27 cellular contexts compared by ENCODE assay signal in genomic region chr2:150931447-150931846, GRCh38.
"Had no signal": no experiment of that assay in that cellular context is flagged by ENCODE, and none has a peak within 500 bp of the region (broad histone marks: within the 10 kb centered on the region; RNA-seq: fewer than 3 reads in every experiment).

No MANE protein-coding gene starts in this region.

- FAIRE-seq: bronchial epithelial cell, colon, endothelial cell of umbilical vein, keratinocyte, small intestine had no signal

- H3K4me1 ChIP-seq: gastroesophageal sphincter, parathyroid adenoma, psoas muscle, sigmoid colon, stomach, tibial artery, upper lobe of right lung had no signal

- H3K27ac ChIP-seq: gastroesophageal sphincter, hepatocyte, parathyroid adenoma, psoas muscle, sigmoid colon, stomach, tibial artery, upper lobe of right lung had no signal

- H3K4me3 ChIP-seq: gastroesophageal sphincter, hepatocyte, mucosa of descending colon, psoas muscle, sigmoid colon, stomach, tibial artery, upper lobe of right lung had no signal

- H3K36me3 ChIP-seq: gastroesophageal sphincter, sigmoid colon, stomach, tibial artery, upper lobe of right lung had no signal

- H3K27me3 ChIP-seq: gastroesophageal sphincter, hepatocyte, sigmoid colon, stomach, tibial artery, upper lobe of right lung had no signal

- H2AFZ ChIP-seq: hepatocyte, parathyroid adenoma had no signal

- H3K9me3 ChIP-seq: gastroesophageal sphincter, mucosa of descending colon, psoas muscle, sigmoid colon, stomach, tibial artery, upper lobe of right lung had no signal

- H3K9ac ChIP-seq: parathyroid adenoma had no signal

- H3K4me2 ChIP-seq: hepatocyte had no signal

- H3K79me2 ChIP-seq: hepatocyte, parathyroid adenoma had no signal

- DNase-seq: activated CD4-positive, alpha-beta T cell treated with anti-CD3 and anti-CD28 coated beads for 4 hours; activated CD4-positive, alpha-beta T cell treated with anti-CD3 and anti-CD28 coated beads, Interleukin-2, amount 50 U/mL, for 4 hours; activated CD4-positive, CD25-positive, alpha-beta regulatory T cell; activated naive CD4-positive, alpha-beta T cell; activated T-cell treated with anti-CD3 and anti-CD28 coated beads for 4 hours; activated T-cell treated with anti-CD3 and anti-CD28 coated beads, Interleukin-2, amount 50 U/mL, for 72 hours; anterior cingulate cortex; effector memory CD8-positive, alpha-beta T cell; left cardiac atrium; left ventricle myocardium superior; mucosa of descending colon; occipital lobe; psoas muscle; sigmoid colon; small intestine; stimulated activated CD4-positive, alpha-beta T cell treated with anti-CD3 and anti-CD28 coated beads, Interleukin-1b, Interleukin-23, amount 100 ng/mL, for 48 hours; stimulated activated naive B cell treated with anti-CD40 and anti-IgM and Interleukin-4, amounts not matched to agents 10 μg/mL and 1 μg/mL and 100 μg/mL, for 72 hours; stomach; tibial artery; upper lobe of right lung had no signal
